In genomic region chr1:186819140-186819539, GRCh38 we compare ENCODE assay signal across 11 cellular contexts. TPM values are rescaled to one million over a fixed set of nuclear protein-coding genes. Genes with fewer than 3 reads are reported as not detected.
DNase-seq lines count a peak whose midpoint lies in the region; ATAC-seq and TF ChIP-seq lines count a peak whose summit lies in the region.
"Had no signal": no experiment of that assay in that cellular context is flagged by ENCODE, and none has a peak within 500 bp of the region (broad histone marks: within the 10 kb centered on the region; RNA-seq: fewer than 3 reads in every experiment).

No MANE protein-coding gene starts in this region.

- no peak overlapping the region for H3K27ac ChIP-seq in PC-9
- H3K27ac ChIP-seq in smooth muscle cell (ENCODE audit: low read depth): peak overlapping the region; percentile 62
- H3K27ac ChIP-seq in tibial artery: peak overlapping the region in 1 of 2 donors; percentile 39
- H3K27ac ChIP-seq: psoas muscle had no signal

- H3K9ac ChIP-seq in smooth muscle cell (ENCODE audit: low read depth): peak overlapping the region; percentile 21

- H2AFZ ChIP-seq in PC-9 (0 out of 2 replicates have a peak overlapping the region, but pooled peaks have one; percentile 9), smooth muscle cell (ENCODE audit: low read depth) (peak overlapping the region; percentile 21)

- POLR2A ChIA-PET in PC-9 (lab: Charles Lee; ENCODE audit: unreplicated experiment): no interaction called here

- no peaks in the 10 kb centered on the region for H3K4me1 ChIP-seq in PC-9 (replicated peaks; ENCODE audit: insufficient read depth)
- H3K4me1 ChIP-seq in smooth muscle cell (ENCODE audit: low read depth): no peaks in the 10 kb centered on the region
- no peaks in the 10 kb centered on the region for H3K4me1 ChIP-seq in tibial artery
- H3K4me1 ChIP-seq: psoas muscle had no signal

- H3K9me2 ChIP-seq in PC-9 (ENCODE audit: insufficient read depth): 0 out of 2 replicates have a peak, but pooled peaks cover 4% of the 10 kb centered on the region

- ATAC-seq in GM19328 (IDR thresholded peaks at IDR 0.05; ENCODE audit: unreplicated experiment) (peak; percentile 65), HG02970 (IDR thresholded peaks at IDR 0.05; ENCODE audit: low FRiP score, unreplicated experiment) (peak; percentile 63)
- no peak for ATAC-seq in activated T-cell treated with anti-CD3 and anti-CD28 coated beads, Interleukin-2, amount 50 U/mL, for 4 hours
- ATAC-seq: HCT116; psoas muscle; stimulated activated naive CD8-positive, alpha-beta T cell treated with anti-CD3 and anti-CD28 coated beads, Interleukin-15, amount 100 ng/mL, for 72 hours had no signal

- DNase-seq in PC-9 (no peak), smooth muscle cell (lab: John Stamatoyannopoulos, UW; ENCODE audit: unreplicated experiment) (no peak), tibial artery (no peak), NCI-H2107 (lab: John Stamatoyannopoulos, UW) (no peak)
- no peak for DNase-seq in activated T-cell treated with anti-CD3 and anti-CD28 coated beads, Interleukin-2, amount 50 U/mL, for 4 hours
- DNase-seq: NCI-H748 treated with DMSO at 0.1 percent for 48 hours; psoas muscle; stimulated activated naive CD8-positive, alpha-beta T cell treated with anti-CD3 and anti-CD28 coated beads, Interleukin-15, amount 100 ng/mL, for 72 hours had no signal

- WGBS in smooth muscle cell (ENCODE audit: low lambda C conversion rate): 36% methylated on average over 3 of the region's 3 CpGs

- no peak overlapping the region for H3K4me3 Mint-ChIP-seq in activated T-cell treated with anti-CD3 and anti-CD28 coated beads, Interleukin-2, amount 50 U/mL, for 4 hours
- H3K4me3 Mint-ChIP-seq: stimulated activated naive CD8-positive, alpha-beta T cell treated with anti-CD3 and anti-CD28 coated beads, Interleukin-15, amount 100 ng/mL, for 72 hours had no signal

- H3K27me3 ChIP-seq in PC-9 (ENCODE audit: insufficient read depth, low read depth) (no peaks in the 10 kb centered on the region), smooth muscle cell (ENCODE audit: low read depth) (no peaks in the 10 kb centered on the region), tibial artery (no peaks in the 10 kb centered on the region)

- no peak overlapping the region for H3K4me3 ChIP-seq in PC-9
- H3K4me3 ChIP-seq in smooth muscle cell: no peak overlapping the region
- no peak overlapping the region for H3K4me3 ChIP-seq in tibial artery
- H3K4me3 ChIP-seq: psoas muscle had no signal

- no peaks in the 10 kb centered on the region for H3K9me3 Mint-ChIP-seq in activated T-cell treated with anti-CD3 and anti-CD28 coated beads, Interleukin-2, amount 50 U/mL, for 4 hours
- H3K9me3 Mint-ChIP-seq: stimulated activated naive CD8-positive, alpha-beta T cell treated with anti-CD3 and anti-CD28 coated beads, Interleukin-15, amount 100 ng/mL, for 72 hours had no signal

- H3K79me2 ChIP-seq in PC-9 (ENCODE audit: low read depth): no peaks in the 10 kb centered on the region
- H3K79me2 ChIP-seq in smooth muscle cell (ENCODE audit: low read depth): no peaks in the 10 kb centered on the region

- BruUV-seq in PC-9 (replicated peaks; lab: Mats Ljungman, UMichigan): no TSS peak

- H3K36me3 ChIP-seq in PC-9 (ENCODE audit: low read depth) (no peaks in the 10 kb centered on the region), smooth muscle cell (ENCODE audit: low read depth) (no peaks in the 10 kb centered on the region), tibial artery (no peaks in the 10 kb centered on the region)

- peaks cover 5% of the 10 kb centered on the region for H3K27me3 Mint-ChIP-seq in activated T-cell treated with anti-CD3 and anti-CD28 coated beads, Interleukin-2, amount 50 U/mL, for 4 hours (ENCODE audit: low read depth)

- H3K9me3 ChIP-seq in PC-9 (ENCODE audit: insufficient read depth, low read depth): no peaks in the 10 kb centered on the region
- H3K9me3 ChIP-seq in smooth muscle cell (replicated peaks; ENCODE audit: low read depth): no peaks in the 10 kb centered on the region
- no peaks in the 10 kb centered on the region for H3K9me3 ChIP-seq in tibial artery
- H3K9me3 ChIP-seq: psoas muscle had no signal

- CTCF ChIA-PET in PC-9 (lab: Charles Lee): no interaction called here

- no peaks in the 10 kb centered on the region for H3K4me1 Mint-ChIP-seq in activated T-cell treated with anti-CD3 and anti-CD28 coated beads, Interleukin-2, amount 50 U/mL, for 4 hours (ENCODE audit: low read depth)
- H3K4me1 Mint-ChIP-seq: stimulated activated naive CD8-positive, alpha-beta T cell treated with anti-CD3 and anti-CD28 coated beads, Interleukin-15, amount 100 ng/mL, for 72 hours had no signal

- H3F3A ChIP-seq in PC-9 (ENCODE audit: insufficient read depth, low read depth): no peaks in the 10 kb centered on the region
- H3F3A ChIP-seq in smooth muscle cell (ENCODE audit: low read depth): no peaks in the 10 kb centered on the region

- no peak overlapping the region for H3K4me2 ChIP-seq in PC-9
- peak overlapping the region; percentile 42 for H3K4me2 ChIP-seq in smooth muscle cell

- intact Hi-C loops in PC-9 (cut with micrococcal nuclease; ENCODE audit: unreplicated experiment): no loop called here
- intact Hi-C loops in tibial artery (cut with DNase I; ENCODE audit: low total_unique reads): no loop called here

- H3K36me3 Mint-ChIP-seq in activated T-cell treated with anti-CD3 and anti-CD28 coated beads, Interleukin-2, amount 50 U/mL, for 4 hours (ENCODE audit: insufficient read depth): no peaks in the 10 kb centered on the region

- TF ChIP-seq CTCF in PC-9 (conservative IDR thresholded peaks at IDR 0.05): no peak
- no peak for TF ChIP-seq CTCF in smooth muscle cell (IDR thresholded peaks at IDR 0.05; ENCODE audit: borderline replicate concordance, insufficient read depth, poor library complexity, severe bottlenecking)
- TF ChIP-seq CTCF in tibial artery (IDR thresholded peaks at IDR 0.05): no peak

- H4K20me1 ChIP-seq in PC-9 (ENCODE audit: insufficient read depth) (no peaks in the 10 kb centered on the region), smooth muscle cell (ENCODE audit: low read depth) (no peaks in the 10 kb centered on the region)

RNA-seq across cellular contexts. Expression of gene PLA2G4A, which starts 9.6 kb away (rescaled TPM):
- total RNA-seq in PC-9 (2021) (2.0 and 3.3 TPM in 2 replicates), smooth muscle cell (7.8 and 11.8 TPM in 2 replicates)
- 3.3 and 3.9 TPM in 2 replicates for polyA plus RNA-seq in smooth muscle cell
- total RNA-seq in activated T-cell treated with anti-CD3 and anti-CD28 coated beads, Interleukin-2, amount 50 U/mL, for 4 hours: under 1 TPM; 0.29 to 0.81 (median 0.35) TPM

Comparison
In these comparisons a context has a peak if more than half of its experiments do, and no peak if none do; other contexts are left out.
1. ATAC-seq: peak in GM19328 (single experiment) and HG02970 (single experiment); none in activated T-cell treated with anti-CD3 and anti-CD28 coated beads, Interleukin-2, amount 50 U/mL, for 4 hours (0 of 2).